8 cellular contexts compared by ENCODE assay signal in genomic region chr13:98575009-98575866, GRCh38. TPM values are rescaled to one million over a fixed set of nuclear protein-coding genes. Genes with fewer than 3 reads are reported as not detected.
DNase-seq lines count a peak whose midpoint lies in the region; ATAC-seq and TF ChIP-seq lines count a peak whose summit lies in the region.

No MANE protein-coding gene starts in this region.

- no peaks in the 10 kb centered on the region for H3K36me3 ChIP-seq in Peyer's patch

- ATAC-seq in GM18870 (IDR thresholded peaks at IDR 0.05; ENCODE audit: unreplicated experiment) = no peak

- TF ChIP-seq POLR2A in Peyer's patch (IDR thresholded peaks at IDR 0.05) = no peak

- H3K27ac ChIP-seq in Peyer's patch (peak overlapping the region; percentile 94 to 100 (median 98)), epithelial cell of prostate (peak overlapping the region; percentile 96)

- no peak for TF ChIP-seq CTCF in Peyer's patch (IDR thresholded peaks at IDR 0.05)
- TF ChIP-seq CTCF in progenitor cell of endocrine pancreas (IDR thresholded peaks at IDR 0.05; ENCODE audit: unreplicated experiment) = no peak

- no peaks in the 10 kb centered on the region for H3K27me3 ChIP-seq in Peyer's patch

- peaks cover 1% of the 10 kb centered on the region for H3K36me3 Mint-ChIP-seq in progenitor cell of endocrine pancreas (ENCODE audit: insufficient read depth)

- no peaks in the 10 kb centered on the region for H3K27me3 Mint-ChIP-seq in progenitor cell of endocrine pancreas

- H3K4me3 Mint-ChIP-seq in progenitor cell of endocrine pancreas (ENCODE audit: low read depth) = peak overlapping the region; percentile 87

- H3K4me1 ChIP-seq in Peyer's patch = peaks cover 4 to 60% (median 24%) of the 10 kb centered on the region in 4 donors

- DNase-seq in ELR (ENCODE audit: low read depth) (peak; percentile 44), Peyer's patch (no peak), epithelial cell of prostate (ENCODE audit: low read depth, low spot score) (no peak), progenitor cell of endocrine pancreas (ENCODE audit: low spot score, unreplicated experiment) (no peak), NCI-H2227 (lab: John Stamatoyannopoulos, UW; ENCODE audit: unreplicated experiment) (no peak), kidney glomerular epithelial cell (lab: John Stamatoyannopoulos, UW) (no peak), UCSD-AML1 (lab: John Stamatoyannopoulos, UW; ENCODE audit: unreplicated experiment) (no peak)

- peak overlapping the region; percentile 95 for H3K27ac Mint-ChIP-seq in progenitor cell of endocrine pancreas

- no peaks in the 10 kb centered on the region for H3K9me3 ChIP-seq in Peyer's patch

- peaks cover 52% of the 10 kb centered on the region for H3K4me1 Mint-ChIP-seq in progenitor cell of endocrine pancreas (ENCODE audit: low read depth)

- peak overlapping the region; percentile 78 to 97 (median 93) for H3K4me3 ChIP-seq in Peyer's patch

- no peaks in the 10 kb centered on the region for H3K9me3 Mint-ChIP-seq in progenitor cell of endocrine pancreas (ENCODE audit: low read depth)

RNA-seq across cellular contexts. Expression of gene STK24, which starts 1.7 kb away (rescaled TPM):
- total RNA-seq in Peyer's patch (100 to 1,000 TPM in 3 of 4 donors, 10 to 100 TPM in 1; 84.2 to 137 (median 119) TPM), progenitor cell of endocrine pancreas (105 and 113 TPM in 2 replicates)
